In the genomic region with DNA sequence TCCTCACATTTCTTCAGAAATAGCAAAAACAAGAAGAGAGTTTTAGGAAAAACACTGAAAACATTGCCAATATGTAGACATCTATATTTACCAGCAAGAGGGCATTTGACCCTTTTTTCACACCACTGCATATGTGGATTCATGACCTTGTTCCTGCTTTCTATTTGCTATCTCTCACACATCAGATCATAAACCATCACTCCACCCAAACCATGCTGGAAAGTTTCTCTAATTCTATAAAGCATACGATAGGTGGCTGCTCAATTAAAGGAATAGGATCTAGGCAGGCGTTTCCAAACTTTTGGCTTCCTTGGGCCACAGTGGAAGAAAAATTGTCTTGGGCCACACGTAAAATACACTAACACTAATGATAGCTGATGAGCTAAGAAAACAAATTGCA, we compare ENCODE assay signal across 26 cellular contexts. TPM values are rescaled to one million over a fixed set of nuclear protein-coding genes. Genes with fewer than 3 reads are reported as not detected.
A peak's percentile ranks its signal among the peaks of the same experiment; 100 is the strongest.
DNase-seq lines count a peak whose midpoint lies in the region; ATAC-seq, FAIRE-seq and TF ChIP-seq lines count a peak whose summit lies in the region.
"Had no signal": no experiment of that assay in that cellular context is flagged by ENCODE, and none has a peak within 500 bp of the region (broad histone marks: within the 10 kb centered on the region; RNA-seq: fewer than 3 reads in every experiment).

No MANE protein-coding gene starts in this region.

- H3K27ac ChIP-seq in angular gyrus (ENCODE audit: low read depth, low read length) (peak overlapping the region; percentile 16), brain microvascular endothelial cell (no peak overlapping the region)
- H3K27ac ChIP-seq: A549; BLaER1 treated with 17β-estradiol and CSF1 and Interleukin-3, amounts not matched to agents 10 nM and 100 nM had no signal

- peaks cover 12% of the 10 kb centered on the region for H3K9me3 Mint-ChIP-seq in progenitor cell of endocrine pancreas (ENCODE audit: low read depth)
- H3K9me3 Mint-ChIP-seq: CD4-positive, alpha-beta T cell; CD8-positive, alpha-beta memory T cell; GM23338; H9 had no signal

- H3K9me3 ChIP-seq in mucosa of descending colon, result no peaks in the 10 kb centered on the region
- H3K9me3 ChIP-seq: A549; BE2C; BLaER1 treated with 17β-estradiol and CSF1 and Interleukin-3, amounts not matched to agents 10 nM and 100 nM had no signal

- intact Hi-C loops in mucosa of descending colon (cut with DNase I, micrococcal nuclease), result loop anchor here in 1 of 2 donors (5.0 to 10.0 kb wide), 2 partner anchors 36 to 121 kb away; a partner anchor contains a TSS

- in situ Hi-C loops in brain microvascular endothelial cell (cut with HindIII; ENCODE audit: low pct_ligation_motif_present, low sequenced_read_pairs), result no loop called here

- H3K4me1 Mint-ChIP-seq in progenitor cell of endocrine pancreas (ENCODE audit: low read depth), result peaks cover 45% of the 10 kb centered on the region

- H3K36me3 ChIP-seq in mucosa of descending colon (ENCODE audit: low read depth) (no peaks in the 10 kb centered on the region), brain microvascular endothelial cell (replicated peaks) (no peaks in the 10 kb centered on the region)
- H3K36me3 ChIP-seq: BE2C; BLaER1 treated with 17β-estradiol and CSF1 and Interleukin-3, amounts not matched to agents 10 nM and 100 nM had no signal

- H3K27me3 ChIP-seq in brain microvascular endothelial cell (replicated peaks), result no peaks in the 10 kb centered on the region
- H3K27me3 ChIP-seq: BE2C; BLaER1 treated with 17β-estradiol and CSF1 and Interleukin-3, amounts not matched to agents 10 nM and 100 nM had no signal

- peaks cover 8% of the 10 kb centered on the region for H3K36me3 Mint-ChIP-seq in progenitor cell of endocrine pancreas (ENCODE audit: insufficient read depth)
- H3K36me3 Mint-ChIP-seq: CD14-positive monocyte; CD8-positive, alpha-beta memory T cell had no signal

- ATAC-seq in mucosa of descending colon (peak; percentile 67), HG03457 (IDR thresholded peaks at IDR 0.05; ENCODE audit: unreplicated experiment) (no peak), HG03442 (IDR thresholded peaks at IDR 0.05; ENCODE audit: unreplicated experiment) (no peak)
- ATAC-seq: A549, GM12878, GM23338, HCT116 had no signal

- no peaks in the 10 kb centered on the region for H3K27me3 Mint-ChIP-seq in progenitor cell of endocrine pancreas
- H3K27me3 Mint-ChIP-seq: CD4-positive, alpha-beta T cell; CD8-positive, alpha-beta memory T cell had no signal

- H3K27ac Mint-ChIP-seq in progenitor cell of endocrine pancreas, result peak overlapping the region; percentile 9
- H3K27ac Mint-ChIP-seq: CD14-positive monocyte; CD4-positive, alpha-beta T cell; CD8-positive, alpha-beta memory T cell; GM23338; H9 had no signal

- no peak for TF ChIP-seq CTCF in mucosa of descending colon (IDR thresholded peaks at IDR 0.05)
- TF ChIP-seq CTCF in progenitor cell of endocrine pancreas (IDR thresholded peaks at IDR 0.05; ENCODE audit: unreplicated experiment), result no peak
- TF ChIP-seq CTCF in brain microvascular endothelial cell (IDR thresholded peaks at IDR 0.05; ENCODE audit: low read depth, low read length, missing control alignments), result no peak

- H3K4me1 ChIP-seq in mucosa of descending colon (ENCODE audit: low read depth), result peaks cover 46% of the 10 kb centered on the region
- H3K4me1 ChIP-seq: BE2C; BLaER1 treated with 17β-estradiol and CSF1 and Interleukin-3, amounts not matched to agents 10 nM and 100 nM had no signal

- FAIRE-seq in colon (lab: Jason Lieb, UNC), result peak; percentile 36
- FAIRE-seq: A549, D721Med, GM12878 had no signal

- H3K4me3 ChIP-seq in mucosa of descending colon (no peak overlapping the region), brain microvascular endothelial cell (ENCODE audit: low read depth, low read length) (no peak overlapping the region)
- H3K4me3 ChIP-seq: A549; BLaER1 treated with 17β-estradiol and CSF1 and Interleukin-3, amounts not matched to agents 10 nM and 100 nM; GM12878; GM23338 had no signal

- DNase-seq in mucosa of descending colon, result peak in 1 of 3 donors; percentile 49
- no peak for DNase-seq in progenitor cell of endocrine pancreas (ENCODE audit: low spot score, unreplicated experiment)
- DNase-seq in brain microvascular endothelial cell, result no peak
- no peak for DNase-seq in occipital lobe (lab: John Stamatoyannopoulos, UW)
- DNase-seq: 8988T; ACHN; AML-193; BE2C; CD4-positive, alpha-beta T cell; CD8-positive, alpha-beta memory T cell; DMS 273 treated with DMSO at 0.1 percent for 48 hours; DMS79; EL; GDM1; H9 had no signal

- no peak overlapping the region for H3K4me3 Mint-ChIP-seq in progenitor cell of endocrine pancreas (ENCODE audit: low read depth)
- H3K4me3 Mint-ChIP-seq: CD14-positive monocyte; CD4-positive, alpha-beta T cell; CD8-positive, alpha-beta memory T cell; GM23338; H9 had no signal

RNA-seq across cellular contexts. Expression of a gene that starts 35.6 kb away (rescaled TPM):
- 10 to 100 TPM in 2 of 3 donors, 1 to 10 TPM in 1; 6.8 to 35.9 (median 21.0) TPM for total RNA-seq in mucosa of descending colon
- 10.4 and 14.3 TPM in 2 replicates for total RNA-seq in progenitor cell of endocrine pancreas
- total RNA-seq in occipital lobe, result 4.5 TPM
- total RNA-seq: CD4-positive, alpha-beta T cell had no signal
